28 cellular contexts compared by ENCODE assay signal in the genomic region with DNA sequence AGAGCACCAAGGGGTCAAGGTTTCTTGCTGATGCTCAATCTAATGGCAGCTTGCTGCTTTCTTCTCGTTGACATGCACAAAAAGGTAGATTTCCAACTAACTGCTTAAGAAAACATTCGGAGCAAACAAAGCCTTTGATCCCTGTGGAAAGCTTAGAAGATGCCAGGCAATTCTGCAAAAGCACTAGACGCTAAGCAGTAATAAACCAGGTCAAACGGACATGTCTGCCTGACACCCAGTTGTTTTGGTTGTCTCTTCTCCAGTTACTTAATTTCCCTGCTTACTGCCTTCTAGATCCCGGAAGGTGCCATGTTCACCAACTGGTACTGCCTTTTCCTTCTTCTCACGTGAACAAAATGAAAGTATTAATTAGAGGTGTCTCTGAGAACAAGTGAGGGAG.
"Had no signal": no experiment of that assay in that cellular context is flagged by ENCODE, and none has a peak within 500 bp of the region (broad histone marks: within the 10 kb centered on the region; RNA-seq: fewer than 3 reads in every experiment).

No MANE protein-coding gene starts in this region.

- H3K4me3 ChIP-seq: neural progenitor cell, ovary, prostate gland, right atrium auricular region, right lobe of liver, sigmoid colon, stomach, thoracic aorta, thyroid gland, tibial nerve, upper lobe of left lung, vagina had no signal

- DNase-seq: naive B cell; natural killer cell; occipital lobe; ovary; posterior cingulate gyrus; retina; right lobe of liver; sigmoid colon; small intestine; stimulated activated CD4-positive, alpha-beta T cell treated with anti-CD3 and anti-CD28 coated beads, Interleukin-15, amount 100 ng/mL, for 24 hours; stimulated activated CD4-positive, alpha-beta T cell treated with anti-CD3 and anti-CD28 coated beads, Interleukin-2, amount 100 ng/mL, for 24 hours; stimulated activated CD4-positive, alpha-beta T cell treated with anti-CD3 and anti-CD28 coated beads, Interleukin-2, amount 100 ng/mL, for 48 hours; stimulated activated CD4-positive, alpha-beta T cell treated with anti-CD3 and anti-CD28 coated beads, Interleukin-4, amount 100 ng/mL, for 24 hours; stimulated activated naive B cell treated with anti-CD40 and anti-IgM and Interleukin-4, amounts not matched to agents 10 μg/mL and 1 μg/mL and 100 μg/mL, for 72 hours; stimulated activated naive CD4-positive, alpha-beta T cell treated with Interleukin-2 at 50 U/mL for 16 hours; stomach; trophoblast cell; upper lobe of left lung had no signal

- H3K4me1 ChIP-seq: neural progenitor cell, prostate gland, right atrium auricular region, right lobe of liver, sigmoid colon, upper lobe of left lung, vagina had no signal

- H3K9me3 ChIP-seq: ovary, prostate gland, right atrium auricular region, right lobe of liver, sigmoid colon, stomach, thoracic aorta, thyroid gland, tibial nerve, upper lobe of left lung, vagina had no signal

- ATAC-seq: natural killer cell; stimulated activated effector memory CD8-positive, alpha-beta T cell treated with anti-CD3 and anti-CD28 coated beads, Interleukin-12 subunit alpha, Interleukin-12 subunit beta, amount 100 ng/mL, for 72 hours; stimulated activated naive B cell treated with anti-CD40 and anti-IgM and Interleukin-4, amounts not matched to agents 10 μg/mL and 1 μg/mL and 100 μg/mL, for 72 hours had no signal

- H3K9me3 Mint-ChIP-seq: natural killer cell; stimulated activated effector memory CD8-positive, alpha-beta T cell treated with anti-CD3 and anti-CD28 coated beads, Interleukin-12 subunit alpha, Interleukin-12 subunit beta, amount 100 ng/mL, for 72 hours; stimulated activated naive B cell treated with anti-CD40 and anti-IgM and Interleukin-4, amounts not matched to agents 10 μg/mL and 1 μg/mL and 100 μg/mL, for 72 hours; stimulated activated naive CD8-positive, alpha-beta T cell treated with anti-CD3 and anti-CD28 coated beads, Interleukin-15, Interleukin-2, amounts not matched to agents 100 ng/mL and 50 ng/mL, for 24 hours had no signal

- H3K27ac Mint-ChIP-seq: natural killer cell; stimulated activated effector memory CD8-positive, alpha-beta T cell treated with anti-CD3 and anti-CD28 coated beads, Interleukin-12 subunit alpha, Interleukin-12 subunit beta, amount 100 ng/mL, for 72 hours; stimulated activated naive B cell treated with anti-CD40 and anti-IgM and Interleukin-4, amounts not matched to agents 10 μg/mL and 1 μg/mL and 100 μg/mL, for 72 hours; stimulated activated naive CD8-positive, alpha-beta T cell treated with anti-CD3 and anti-CD28 coated beads, Interleukin-15, Interleukin-2, amounts not matched to agents 100 ng/mL and 50 ng/mL, for 24 hours had no signal

- H3K27me3 ChIP-seq: neural progenitor cell, ovary, right atrium auricular region, right lobe of liver, sigmoid colon, stomach, thyroid gland, tibial nerve, upper lobe of left lung, vagina had no signal

- H3K4me3 Mint-ChIP-seq: naive B cell; natural killer cell; neural progenitor cell; stimulated activated effector memory CD8-positive, alpha-beta T cell treated with anti-CD3 and anti-CD28 coated beads, Interleukin-12 subunit alpha, Interleukin-12 subunit beta, amount 100 ng/mL, for 72 hours; stimulated activated naive B cell treated with anti-CD40 and anti-IgM and Interleukin-4, amounts not matched to agents 10 μg/mL and 1 μg/mL and 100 μg/mL, for 72 hours; stimulated activated naive CD8-positive, alpha-beta T cell treated with anti-CD3 and anti-CD28 coated beads, Interleukin-15, Interleukin-2, amounts not matched to agents 100 ng/mL and 50 ng/mL, for 24 hours had no signal

- H3K36me3 Mint-ChIP-seq: natural killer cell; neural progenitor cell; stimulated activated effector memory CD8-positive, alpha-beta T cell treated with anti-CD3 and anti-CD28 coated beads, Interleukin-12 subunit alpha, Interleukin-12 subunit beta, amount 100 ng/mL, for 72 hours had no signal

- H3K4me1 Mint-ChIP-seq: stimulated activated effector memory CD8-positive, alpha-beta T cell treated with anti-CD3 and anti-CD28 coated beads, Interleukin-12 subunit alpha, Interleukin-12 subunit beta, amount 100 ng/mL, for 72 hours had no signal

- H3K27ac ChIP-seq: neural progenitor cell, ovary, parathyroid adenoma, prostate gland, right atrium auricular region, right lobe of liver, sigmoid colon, stomach, thoracic aorta, thyroid gland, tibial nerve, upper lobe of left lung, vagina had no signal

- H3K36me3 ChIP-seq: neural progenitor cell, ovary, prostate gland, right atrium auricular region, right lobe of liver, sigmoid colon, stomach, thoracic aorta, thyroid gland, tibial nerve, upper lobe of left lung, vagina had no signal
